In genomic region chr9:126159661-126160060, GRCh38 we compare ENCODE assay signal across 18 cellular contexts.
DNase-seq lines count a peak whose midpoint lies in the region; ATAC-seq and TF ChIP-seq lines count a peak whose summit lies in the region.
"Had no signal": no experiment of that assay in that cellular context is flagged by ENCODE, and none has a peak within 500 bp of the region (broad histone marks: within the 10 kb centered on the region; RNA-seq: fewer than 3 reads in every experiment).

No MANE protein-coding gene starts in this region.

- no peak overlapping the region for H3K27ac Mint-ChIP-seq in activated T-cell treated with anti-CD3 and anti-CD28 coated beads, Interleukin-2, amount 50 U/mL, for 72 hours
- H3K27ac Mint-ChIP-seq: B cell; CD4-positive, alpha-beta memory T cell had no signal

- H3K27ac ChIP-seq in BLaER1 = peak overlapping the region; percentile 87
- H3K27ac ChIP-seq: GM23248, KMS-11, SJSA1 had no signal

- peak overlapping the region; percentile 75 for H3K9ac ChIP-seq in BLaER1
- H3K9ac ChIP-seq: GM23248, KMS-11 had no signal

- peaks cover 17% of the 10 kb centered on the region for H3K27me3 Mint-ChIP-seq in activated T-cell treated with anti-CD3 and anti-CD28 coated beads, Interleukin-2, amount 50 U/mL, for 72 hours (ENCODE audit: low read depth)

- H3K36me3 ChIP-seq in BLaER1 = no peaks in the 10 kb centered on the region
- H3K36me3 ChIP-seq: SJSA1 had no signal

- no peaks in the 10 kb centered on the region for H3K4me1 Mint-ChIP-seq in activated T-cell treated with anti-CD3 and anti-CD28 coated beads, Interleukin-2, amount 50 U/mL, for 72 hours (ENCODE audit: low read depth)
- H3K4me1 Mint-ChIP-seq: CD4-positive, alpha-beta memory T cell had no signal

- peaks cover 100% of the 10 kb centered on the region for H3K4me1 ChIP-seq in BLaER1
- H3K4me1 ChIP-seq: SJSA1 had no signal

- H3K4me3 ChIP-seq in BLaER1 = peak overlapping the region; percentile 29
- H3K4me3 ChIP-seq: GM23248, SJSA1 had no signal

- ATAC-seq in left lobe of liver (no peak), HG02885 (IDR thresholded peaks at IDR 0.05; ENCODE audit: poor library complexity, unreplicated experiment) (no peak)
- ATAC-seq in activated T-cell treated with anti-CD3 and anti-CD28 coated beads, Interleukin-2, amount 50 U/mL, for 72 hours (replicated peaks in 1 of 2) = no peak
- ATAC-seq: PC-3 had no signal

- H3K4me2 ChIP-seq in BLaER1 = peak overlapping the region; percentile 98
- H3K4me2 ChIP-seq: KMS-11 had no signal

- no peaks in the 10 kb centered on the region for H3K9me3 ChIP-seq in BLaER1
- H3K9me3 ChIP-seq: SJSA1 had no signal

- H3K4me3 Mint-ChIP-seq in activated T-cell treated with anti-CD3 and anti-CD28 coated beads, Interleukin-2, amount 50 U/mL, for 72 hours = no peak overlapping the region
- H3K4me3 Mint-ChIP-seq: B cell; CD4-positive, alpha-beta memory T cell had no signal

- H3K36me3 Mint-ChIP-seq in activated T-cell treated with anti-CD3 and anti-CD28 coated beads, Interleukin-2, amount 50 U/mL, for 72 hours (ENCODE audit: insufficient read depth in 2 of 2) = no peaks in the 10 kb centered on the region
- H3K36me3 Mint-ChIP-seq: CD4-positive, alpha-beta memory T cell had no signal

- DNase-seq in GM13976 (ENCODE audit: low spot score) (peak; percentile 3), left lobe of liver (ENCODE audit: low spot score) (peak; percentile 23), retina (peak; percentile 38), mucosa of gallbladder (ENCODE audit: low spot score) (no peak)
- no peak for DNase-seq in activated T-cell treated with anti-CD3 and anti-CD28 coated beads, Interleukin-2, amount 50 U/mL, for 72 hours
- DNase-seq: Calu3; CD4-positive, alpha-beta memory T cell; DMS53; GM23248; NCI-H1436; NCI-H2029 treated with DMSO at 0.1 percent for 48 hours; NCI-H774; PC-3 had no signal

- in situ Hi-C loops in GM13976 (cut with MboI; ENCODE audit: low sequenced_read_pairs, unreplicated experiment) = no loop called here

- H3K27me3 ChIP-seq in BLaER1 = no peaks in the 10 kb centered on the region
- H3K27me3 ChIP-seq: SJSA1 had no signal

- no peaks in the 10 kb centered on the region for H3K9me3 Mint-ChIP-seq in activated T-cell treated with anti-CD3 and anti-CD28 coated beads, Interleukin-2, amount 50 U/mL, for 72 hours
- H3K9me3 Mint-ChIP-seq: CD4-positive, alpha-beta memory T cell had no signal

- no peaks in the 10 kb centered on the region for H4K20me1 ChIP-seq in BLaER1

- TF ChIP-seq CTCF in GM13976 (IDR thresholded peaks at IDR 0.05; ENCODE audit: borderline replicate concordance, control extremely low read depth, extremely low read depth, insufficient read depth, missing control alignments) = no peak

Comparison
In these comparisons a context has a peak if more than half of its experiments do, and no peak if none do; other contexts are left out.
1. DNase-seq: peak in GM13976 (single experiment), left lobe of liver (single experiment) and retina (single experiment); none in mucosa of gallbladder (single experiment) and activated T-cell treated with anti-CD3 and anti-CD28 coated beads, Interleukin-2, amount 50 U/mL, for 72 hours (0 of 2).